ENCODE assay signal across 8 cellular contexts in the genomic region with DNA sequence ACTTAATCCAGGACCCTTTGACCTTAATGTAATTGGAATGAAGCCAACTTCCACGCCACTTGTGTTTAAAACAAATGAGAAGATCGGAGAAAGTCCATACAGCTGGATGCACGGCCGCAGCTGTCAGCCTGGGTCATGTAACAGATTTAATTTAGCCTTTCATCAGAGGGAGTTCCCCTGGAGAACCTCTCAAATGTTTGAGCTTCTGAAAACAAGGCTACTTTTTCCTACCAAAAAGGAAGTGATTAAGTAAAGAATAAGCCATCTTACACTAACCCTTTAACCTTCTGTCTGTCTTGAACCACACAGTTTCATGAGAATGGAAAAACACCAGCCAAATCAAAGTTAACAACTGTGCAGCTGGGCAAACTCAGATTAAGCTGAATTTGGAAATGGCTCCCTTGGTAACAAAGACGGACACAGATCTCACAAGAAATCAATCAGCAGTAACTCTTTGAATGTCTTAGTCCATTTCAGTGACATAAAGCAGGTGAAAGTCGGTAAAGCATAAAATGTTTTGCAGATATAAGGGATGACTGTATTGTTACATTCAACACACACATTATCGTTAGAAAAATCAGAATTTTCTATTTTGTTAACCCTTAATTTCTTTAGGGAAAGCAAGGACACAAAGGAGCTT.
DNase-seq lines count a peak whose midpoint lies in the region; ATAC-seq and TF ChIP-seq lines count a peak whose summit lies in the region.

No MANE protein-coding gene starts in this region.

- TF ChIP-seq CTCF in HFF-Myc (IDR thresholded peaks at IDR 0.05; ENCODE audit: low read depth, low read length, missing control alignments) (no peak), fibroblast of pulmonary artery (IDR thresholded peaks at IDR 0.05; ENCODE audit: low read length, missing control alignments) (no peak), GM20000 (IDR thresholded peaks at IDR 0.05; ENCODE audit: extremely low read depth, missing control alignments) (no peak)

- DNase-seq in HFF-Myc (ENCODE audit: extremely low read depth, low read depth) (peak; percentile 29), NCI-H82 treated with DMSO at 0.1 percent for 48 hours (lab: John Stamatoyannopoulos, UW; ENCODE audit: unreplicated experiment) (peak; percentile 41), fibroblast of pulmonary artery (ENCODE audit: low read depth) (peak; percentile 71), left lobe of liver (ENCODE audit: low spot score) (no peak), DMS53 treated with DMSO at 0.1 percent for 48 hours (lab: John Stamatoyannopoulos, UW; ENCODE audit: unreplicated experiment) (no peak), GM20000 (ENCODE audit: low spot score) (no peak)

- no peak overlapping the region for H3K4me3 ChIP-seq in HFF-Myc (replicated peaks; ENCODE audit: low read depth, low read length)
- H3K4me3 ChIP-seq in fibroblast of pulmonary artery (replicated peaks; ENCODE audit: low read depth, low read length), result no peak overlapping the region

- ATAC-seq in GM18508 (IDR thresholded peaks at IDR 0.05; ENCODE audit: insufficient read depth, unreplicated experiment) (peak; percentile 30), GM18519 (IDR thresholded peaks at IDR 0.05; ENCODE audit: low FRiP score, unreplicated experiment) (no peak), left lobe of liver (no peak)

Comparison
In these comparisons a context has a peak if more than half of its experiments do, and no peak if none do; other contexts are left out.
1. DNase-seq: peak in HFF-Myc (single experiment), NCI-H82 treated with DMSO at 0.1 percent for 48 hours (single experiment) and fibroblast of pulmonary artery (single experiment); none in left lobe of liver (single experiment), DMS53 treated with DMSO at 0.1 percent for 48 hours (single experiment) and GM20000 (single experiment).